13 cellular contexts compared by ENCODE assay signal in the genomic region with DNA sequence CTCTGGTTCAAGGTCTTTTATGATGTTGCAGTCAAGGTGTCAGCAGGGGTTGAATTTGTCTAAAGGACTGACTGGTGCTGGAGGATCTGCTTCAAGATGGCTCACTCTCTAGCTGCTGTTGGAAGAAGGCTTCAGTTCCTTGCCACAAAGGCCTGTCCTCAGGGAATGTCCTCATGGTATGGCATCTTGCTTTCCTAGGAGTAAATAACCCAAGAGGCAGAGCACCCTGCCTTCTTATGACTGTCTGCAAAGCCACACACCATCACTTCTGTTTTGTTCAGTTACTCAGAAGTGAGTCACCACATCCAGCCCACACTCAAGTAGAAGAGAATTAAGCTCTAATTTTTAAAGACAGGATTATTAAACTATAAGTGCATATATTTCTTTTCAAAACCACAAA. TPM values are rescaled to one million over a fixed set of nuclear protein-coding genes. Genes with fewer than 3 reads are reported as not detected.
DNase-seq lines count a peak whose midpoint lies in the region; ATAC-seq and TF ChIP-seq lines count a peak whose summit lies in the region.
"Had no signal": no experiment of that assay in that cellular context is flagged by ENCODE, and none has a peak within 500 bp of the region (broad histone marks: within the 10 kb centered on the region; RNA-seq: fewer than 3 reads in every experiment).

No MANE protein-coding gene starts in this region.

- DNase-seq in A172 (ENCODE audit: low spot score) (peak; percentile 22), EH (ENCODE audit: low read depth) (peak; percentile 25), foreskin fibroblast (peak; percentile 45 to 68), right atrium auricular region (ENCODE audit: low spot score) (no peak), ecto neural progenitor cell (ENCODE audit: low spot score) (no peak), NCI-H2227 treated with DMSO at 0.1 percent for 48 hours (lab: John Stamatoyannopoulos, UW) (no peak)
- DNase-seq in activated T-cell treated with anti-CD3 and anti-CD28 coated beads, Interleukin-2, amount 50 U/mL, for 72 hours, result peak; percentile 27 to 55
- DNase-seq in natural killer cell treated with Interleukin-12 subunit alpha and Interleukin-12 subunit beta and Interleukin-15 and Interleukin-18, amount 100 ng/mL, for 72 hours (ENCODE audit: low spot score), result no peak
- DNase-seq: activated naive CD8-positive, alpha-beta T cell treated with anti-CD3 and anti-CD28 coated beads, Interleukin-2, amount 10 ng/mL, durations not matched to agents 7 days and 5 days; CD4-positive, alpha-beta memory T cell; endodermal cell; uterus had no signal

- H3K4me3 ChIP-seq in foreskin fibroblast (ENCODE audit: low read depth in 1 of 2, low read length in 2 of 2), result no peak overlapping the region
- no peak overlapping the region for H3K4me3 ChIP-seq in right atrium auricular region
- H3K4me3 ChIP-seq: uterus had no signal

- peaks cover 0 to 2% of the 10 kb centered on the region in 2 donors for H3K36me3 Mint-ChIP-seq in activated T-cell treated with anti-CD3 and anti-CD28 coated beads, Interleukin-2, amount 50 U/mL, for 72 hours (ENCODE audit: insufficient read depth in 2 of 2)
- no peaks in the 10 kb centered on the region for H3K36me3 Mint-ChIP-seq in natural killer cell treated with Interleukin-12 subunit alpha and Interleukin-12 subunit beta and Interleukin-15 and Interleukin-18, amount 100 ng/mL, for 72 hours
- H3K36me3 Mint-ChIP-seq: activated naive CD8-positive, alpha-beta T cell treated with anti-CD3 and anti-CD28 coated beads, Interleukin-2, amount 10 ng/mL, durations not matched to agents 7 days and 5 days; CD4-positive, alpha-beta memory T cell; mesothelial cell of epicardium had no signal

- peak overlapping the region; percentile 14 to 56 for H3K4me3 Mint-ChIP-seq in activated T-cell treated with anti-CD3 and anti-CD28 coated beads, Interleukin-2, amount 50 U/mL, for 72 hours
- no peak overlapping the region for H3K4me3 Mint-ChIP-seq in natural killer cell treated with Interleukin-12 subunit alpha and Interleukin-12 subunit beta and Interleukin-15 and Interleukin-18, amount 100 ng/mL, for 72 hours
- H3K4me3 Mint-ChIP-seq: activated naive CD8-positive, alpha-beta T cell treated with anti-CD3 and anti-CD28 coated beads, Interleukin-2, amount 10 ng/mL, durations not matched to agents 7 days and 5 days; CD4-positive, alpha-beta memory T cell; endodermal cell; mesothelial cell of epicardium had no signal

- peaks cover 0 to 2% of the 10 kb centered on the region in 2 donors for H3K9me3 Mint-ChIP-seq in activated T-cell treated with anti-CD3 and anti-CD28 coated beads, Interleukin-2, amount 50 U/mL, for 72 hours
- H3K9me3 Mint-ChIP-seq in natural killer cell treated with Interleukin-12 subunit alpha and Interleukin-12 subunit beta and Interleukin-15 and Interleukin-18, amount 100 ng/mL, for 72 hours, result no peaks in the 10 kb centered on the region

- H3K27ac ChIP-seq in right atrium auricular region, result no peak overlapping the region
- H3K27ac ChIP-seq: uterus had no signal

- peaks cover 44% of the 10 kb centered on the region for H3K4me1 Mint-ChIP-seq in activated T-cell treated with anti-CD3 and anti-CD28 coated beads, Interleukin-2, amount 50 U/mL, for 72 hours (ENCODE audit: low read depth)
- H3K4me1 Mint-ChIP-seq in natural killer cell treated with Interleukin-12 subunit alpha and Interleukin-12 subunit beta and Interleukin-15 and Interleukin-18, amount 100 ng/mL, for 72 hours (ENCODE audit: low read depth in 2 of 2), result peaks cover 12 to 17% of the 10 kb centered on the region in 2 donors
- H3K4me1 Mint-ChIP-seq: mesothelial cell of epicardium had no signal

- H3K27me3 Mint-ChIP-seq in activated T-cell treated with anti-CD3 and anti-CD28 coated beads, Interleukin-2, amount 50 U/mL, for 72 hours (ENCODE audit: low read depth), result peaks cover 6% of the 10 kb centered on the region
- peaks cover 23 to 25% of the 10 kb centered on the region in 2 donors for H3K27me3 Mint-ChIP-seq in natural killer cell treated with Interleukin-12 subunit alpha and Interleukin-12 subunit beta and Interleukin-15 and Interleukin-18, amount 100 ng/mL, for 72 hours

- no peaks in the 10 kb centered on the region for H3K9me3 ChIP-seq in right atrium auricular region
- H3K9me3 ChIP-seq: uterus had no signal

- no peaks in the 10 kb centered on the region for H3K36me3 ChIP-seq in right atrium auricular region
- H3K36me3 ChIP-seq: uterus had no signal

- ATAC-seq in activated T-cell treated with anti-CD3 and anti-CD28 coated beads, Interleukin-2, amount 50 U/mL, for 72 hours (replicated peaks in 1 of 2), result peak; percentile 67 to 68
- no peak for ATAC-seq in natural killer cell treated with Interleukin-12 subunit alpha and Interleukin-12 subunit beta and Interleukin-15 and Interleukin-18, amount 100 ng/mL, for 72 hours

- TF ChIP-seq CTCF in foreskin fibroblast (IDR thresholded peaks at IDR 0.05; ENCODE audit: low read depth, low read length) (no peak), right atrium auricular region (IDR thresholded peaks at IDR 0.05) (no peak)

- no peaks in the 10 kb centered on the region for H3K27me3 ChIP-seq in right atrium auricular region
- H3K27me3 ChIP-seq: uterus had no signal

- H3K27ac Mint-ChIP-seq in activated T-cell treated with anti-CD3 and anti-CD28 coated beads, Interleukin-2, amount 50 U/mL, for 72 hours, result no peak overlapping the region
- no peak overlapping the region for H3K27ac Mint-ChIP-seq in natural killer cell treated with Interleukin-12 subunit alpha and Interleukin-12 subunit beta and Interleukin-15 and Interleukin-18, amount 100 ng/mL, for 72 hours
- H3K27ac Mint-ChIP-seq: activated naive CD8-positive, alpha-beta T cell treated with anti-CD3 and anti-CD28 coated beads, Interleukin-2, amount 10 ng/mL, durations not matched to agents 7 days and 5 days; CD4-positive, alpha-beta memory T cell; endodermal cell; mesothelial cell of epicardium had no signal

- no peaks in the 10 kb centered on the region for H3K4me1 ChIP-seq in right atrium auricular region
- H3K4me1 ChIP-seq: uterus had no signal

RNA-seq across cellular contexts. Expression of a gene that starts 45.2 kb away (rescaled TPM):
- not detected in 2 replicates for total RNA-seq in A172 (2014; rRNA removed; shearing (Covaris generic))
- total RNA-seq in activated T-cell treated with anti-CD3 and anti-CD28 coated beads, Interleukin-2, amount 50 U/mL, for 72 hours, result 1 to 10 TPM; 1.7 to 2.8 TPM
- total RNA-seq in natural killer cell treated with Interleukin-12 subunit alpha and Interleukin-12 subunit beta and Interleukin-15 and Interleukin-18, amount 100 ng/mL, for 72 hours, result under 1 TPM in 1 of 2 donors, not detected in 1; 0.36 TPM
- total RNA-seq in right atrium auricular region, result 1 to 10 TPM; 4.0 to 5.3 TPM
- total RNA-seq: CD4-positive, alpha-beta memory T cell had no signal

Comparison
In these comparisons a context has a peak if more than half of its experiments do, and no peak if none do; other contexts are left out.
1. DNase-seq: peak in A172 (single experiment), EH (single experiment), activated T-cell treated with anti-CD3 and anti-CD28 coated beads, Interleukin-2, amount 50 U/mL, for 72 hours (2 of 2) and foreskin fibroblast (2 of 2); none in natural killer cell treated with Interleukin-12 subunit alpha and Interleukin-12 subunit beta and Interleukin-15 and Interleukin-18, amount 100 ng/mL, for 72 hours (single experiment), right atrium auricular region (single experiment), ecto neural progenitor cell (single experiment) and NCI-H2227 treated with DMSO at 0.1 percent for 48 hours (single experiment).
2. ATAC-seq: peak in activated T-cell treated with anti-CD3 and anti-CD28 coated beads, Interleukin-2, amount 50 U/mL, for 72 hours (2 of 2); none in natural killer cell treated with Interleukin-12 subunit alpha and Interleukin-12 subunit beta and Interleukin-15 and Interleukin-18, amount 100 ng/mL, for 72 hours (0 of 2).